16 cellular contexts compared by ENCODE assay signal in genomic region chr1:30872948-30873263, GRCh38.
"Had no signal": no experiment of that assay in that cellular context is flagged by ENCODE, and none has a peak within 500 bp of the region (broad histone marks: within the 10 kb centered on the region; RNA-seq: fewer than 3 reads in every experiment).

No MANE protein-coding gene starts in this region.

- H3K9me3 ChIP-seq: colonic mucosa, gastrocnemius medialis, psoas muscle, upper lobe of right lung had no signal

- H3K27me3 ChIP-seq: colonic mucosa, gastrocnemius medialis, heart right ventricle, upper lobe of right lung had no signal

- H3K36me3 ChIP-seq: colonic mucosa, gastrocnemius medialis, upper lobe of right lung had no signal

- H3K27ac ChIP-seq: colonic mucosa, gastrocnemius medialis, heart right ventricle, psoas muscle, spleen, upper lobe of right lung had no signal

- H3K4me3 Mint-ChIP-seq: activated naive CD8-positive, alpha-beta T cell; activated T-cell treated with anti-CD3 and anti-CD28 coated beads, Interleukin-2, amount 50 U/mL, for 24 hours; T-helper 2 cell treated with Interferon-gamma antibody and Interleukin-4, amounts not matched to agents 5 μg/mL and 100 μg/mL, for 36 hours had no signal

- FAIRE-seq: endothelial cell of umbilical vein had no signal

- H3K9me3 Mint-ChIP-seq: activated T-cell treated with anti-CD3 and anti-CD28 coated beads, Interleukin-2, amount 50 U/mL, for 24 hours; T-helper 2 cell treated with Interferon-gamma antibody and Interleukin-4, amounts not matched to agents 5 μg/mL and 100 μg/mL, for 36 hours had no signal

- DNase-seq: activated effector memory CD4-positive, alpha-beta T cell treated with Interleukin-2 at 50 U/mL for 16 hours; activated T-cell treated with anti-CD3 and anti-CD28 coated beads, Interleukin-2, amount 50 U/mL, for 24 hours; colonic mucosa; effector CD4-positive, alpha-beta T cell; gastrocnemius medialis; heart right ventricle; kidney glomerular epithelial cell; psoas muscle; spleen; stimulated activated CD4-positive, alpha-beta T cell treated with anti-CD3 and anti-CD28 coated beads, Interleukin-2, amount 100 ng/mL, for 24 hours; stimulated activated naive CD4-positive, alpha-beta T cell treated with Interleukin-2 at 50 U/mL for 16 hours; upper lobe of right lung had no signal

- H3K27ac Mint-ChIP-seq: activated naive CD8-positive, alpha-beta T cell; activated T-cell treated with anti-CD3 and anti-CD28 coated beads, Interleukin-2, amount 50 U/mL, for 24 hours; T-helper 2 cell treated with Interferon-gamma antibody and Interleukin-4, amounts not matched to agents 5 μg/mL and 100 μg/mL, for 36 hours had no signal

- ATAC-seq: gastrocnemius medialis, heart right ventricle, psoas muscle, sciatic nerve had no signal

- H3K4me1 ChIP-seq: colonic mucosa, gastrocnemius medialis, psoas muscle had no signal

- H3K4me3 ChIP-seq: colonic mucosa, gastrocnemius medialis, heart right ventricle, psoas muscle, spleen, upper lobe of right lung had no signal

- H3K36me3 Mint-ChIP-seq: activated naive CD8-positive, alpha-beta T cell had no signal
